In genomic region chr14:100108042-100108825, GRCh38 we compare ENCODE assay signal across 8 cellular contexts. TPM values are rescaled to one million over a fixed set of nuclear protein-coding genes. Genes with fewer than 3 reads are reported as not detected.
DNase-seq lines count a peak whose midpoint lies in the region; ATAC-seq and TF ChIP-seq lines count a peak whose summit lies in the region.

No MANE protein-coding gene starts in this region.

- H3K36me3 ChIP-seq in SJCRH30 (no peaks in the 10 kb centered on the region), upper lobe of left lung (no peaks in the 10 kb centered on the region)

- TF ChIP-seq CTCF in LNCAP (IDR thresholded peaks at IDR 0.05) (peak; percentile 87), upper lobe of left lung (IDR thresholded peaks at IDR 0.05) (peak; percentile 78 to 93 (median 84))

- ATAC-seq in GM21717 (IDR thresholded peaks at IDR 0.05; ENCODE audit: unreplicated experiment): peak; percentile 75
- peak; percentile 79 to 84 for ATAC-seq in upper lobe of left lung (ENCODE audit: low FRiP score in 2 of 2)

- DNase-seq in DMS 273 treated with DMSO at 0.1 percent for 48 hours (lab: John Stamatoyannopoulos, UW) (peak; percentile 23), SJCRH30 (peak; percentile 73 to 84), glomerular visceral epithelial cell (ENCODE audit: extremely low spot score) (peak; percentile 77), pons (ENCODE audit: low spot score) (peak; percentile 83), upper lobe of left lung (peak; percentile 83 to 87)
- DNase-seq in activated naive CD4-positive, alpha-beta T cell (lab: John Stamatoyannopoulos, UW): peak; percentile 78 to 87 (median 82)

- WGBS in upper lobe of left lung, 2 donors: 29 to 32% methylated on average over 13 of the region's 13 CpGs

- TF ChIP-seq POLR2A in upper lobe of left lung (IDR thresholded peaks at IDR 0.05): no peak

- no peak for TF ChIP-seq EP300 in upper lobe of left lung (IDR thresholded peaks at IDR 0.05)

- H3K9me3 ChIP-seq in SJCRH30 (replicated peaks) (no peaks in the 10 kb centered on the region), upper lobe of left lung (no peaks in the 10 kb centered on the region)

- H3K27me3 ChIP-seq in SJCRH30 (no peaks in the 10 kb centered on the region), upper lobe of left lung (no peaks in the 10 kb centered on the region)

- no peak overlapping the region for H3K4me3 ChIP-seq in SJCRH30
- H3K4me3 ChIP-seq in upper lobe of left lung: no peak overlapping the region

- H3K4me1 ChIP-seq in SJCRH30: no peaks in the 10 kb centered on the region
- H3K4me1 ChIP-seq in upper lobe of left lung: peaks cover 42 to 58% (median 47%) of the 10 kb centered on the region in 4 donors

- H3K27ac ChIP-seq in SJCRH30 (no peak overlapping the region), upper lobe of left lung (peak overlapping the region in 3 of 4 donors; percentile 66 to 68 (median 66))

RNA-seq across cellular contexts. Expression of gene EVL, which starts 43.0 kb away (rescaled TPM):
- 27.1 and 31.5 TPM in 2 replicates for total RNA-seq in SJCRH30 (2014; rRNA removed; shearing (Covaris generic))
- 100 to 1,000 TPM in 5 of 6 donors, 10 to 100 TPM in 1; 69.6 to 222 (median 140) TPM for total RNA-seq in upper lobe of left lung

RNA-seq across cellular contexts. Expression of gene DEGS2, which starts 51.2 kb away (rescaled TPM):
- total RNA-seq in SJCRH30 (2014; rRNA removed; shearing (Covaris generic)): 0.03 TPM in 1 of 2 replicates, not detected in the other
- 10 to 100 TPM in 1 of 6 donors, 1 to 10 TPM in 5; 2.0 to 19.9 (median 5.4) TPM for total RNA-seq in upper lobe of left lung

Comparison
In these comparisons a context has a peak if more than half of its experiments do, and no peak if none do; other contexts are left out.
1. DNase-seq: peak in every context shown above with its lines; median percentile 85 in upper lobe of left lung; 83 in pons; 82 in activated naive CD4-positive, alpha-beta T cell; 78 in SJCRH30; 77 in glomerular visceral epithelial cell; 23 in DMS 273 treated with DMSO at 0.1 percent for 48 hours.